ENCODE assay signal across 32 cellular contexts in the genomic region with DNA sequence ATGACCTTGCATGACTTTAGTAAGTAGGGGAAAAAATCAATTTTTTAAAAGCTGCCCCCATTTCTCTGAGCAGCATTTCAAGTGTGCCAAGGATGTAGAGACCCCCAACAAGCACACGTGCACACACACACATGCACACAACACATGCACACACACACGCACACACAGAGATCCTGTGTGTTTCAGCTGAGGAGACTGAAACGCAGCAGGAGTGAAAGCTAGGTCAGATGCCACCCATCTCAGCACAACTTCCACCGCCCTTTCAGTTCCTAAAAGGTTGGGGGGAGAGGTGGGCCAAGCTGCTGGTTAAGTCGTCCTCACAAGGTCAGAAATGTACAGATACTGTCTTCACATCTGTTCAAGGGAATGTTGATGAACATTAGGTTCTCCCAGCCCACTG. TPM values are rescaled to one million over a fixed set of nuclear protein-coding genes. Genes with fewer than 3 reads are reported as not detected.
A peak's percentile ranks its signal among the peaks of the same experiment; 100 is the strongest.
DNase-seq lines count a peak whose midpoint lies in the region; ATAC-seq and TF ChIP-seq lines count a peak whose summit lies in the region.
"Had no signal": no experiment of that assay in that cellular context is flagged by ENCODE, and none has a peak within 500 bp of the region (broad histone marks: within the 10 kb centered on the region; RNA-seq: fewer than 3 reads in every experiment).

No MANE protein-coding gene starts in this region.

- H3K9me3 Mint-ChIP-seq in effector memory CD8-positive, alpha-beta T cell: no peaks in the 10 kb centered on the region
- H3K9me3 Mint-ChIP-seq: activated T-cell treated with anti-CD3 and anti-CD28 coated beads, Interleukin-2, amount 50 U/mL, for 72 hours; CD8-positive, alpha-beta T cell had no signal

- peak; percentile 82 for DNase-seq in GM12865 (ENCODE audit: low read depth)
- peak; percentile 54 for DNase-seq in RPMI8226
- DNase-seq in trophoblast cell: no peak
- DNase-seq in effector memory CD8-positive, alpha-beta T cell: no peak
- DNase-seq in RKO (ENCODE audit: low spot score): no peak
- DNase-seq in AG08395 (ENCODE audit: low spot score): no peak
- no peak for DNase-seq in OCI-M2 (lab: John Stamatoyannopoulos, UW; ENCODE audit: unreplicated experiment)
- DNase-seq: activated CD4-positive, alpha-beta T cell treated with anti-CD3 and anti-CD28 coated beads, Interleukin-2, amount 50 U/mL, for 1 hour; activated naive CD4-positive, alpha-beta T cell treated with anti-CD3 and anti-CD28 coated beads, Interleukin-2, amount 50 U/mL, for 16 hours; activated T-cell treated with anti-CD3 and anti-CD28 coated beads, Interleukin-2, amount 50 U/mL, for 72 hours; amniotic stem cell; CD8-positive, alpha-beta T cell; colonic mucosa; DMS 273 treated with DMSO at 0.1 percent for 48 hours; effector memory CD4-positive, alpha-beta T cell; left ventricle myocardium superior; naive B cell; NCI-H1436 treated with DMSO at 0.1 percent for 48 hours; NCI-H2107; NCI-H446; NCI-H774; nucleus accumbens; SHP77; stimulated activated naive CD8-positive, alpha-beta T cell treated with anti-CD3 and anti-CD28 coated beads, Interleukin-15, Interleukin-2, amounts not matched to agents 100 U/mL and 50 U/mL, for 24 hours; T1000 had no signal

- H2BK120ac ChIP-seq in trophoblast cell (ENCODE audit: insufficient read depth, low read length, poor library complexity): no peak overlapping the region

- H3K27ac Mint-ChIP-seq in effector memory CD8-positive, alpha-beta T cell: no peak overlapping the region
- H3K27ac Mint-ChIP-seq: activated T-cell treated with anti-CD3 and anti-CD28 coated beads, Interleukin-2, amount 50 U/mL, for 72 hours; CD8-positive, alpha-beta T cell had no signal

- H2BK12ac ChIP-seq in trophoblast cell (ENCODE audit: low read length): peak overlapping the region; percentile 8

- H3K27me3 ChIP-seq in trophoblast cell (ENCODE audit: insufficient read depth, low read length): no peaks in the 10 kb centered on the region
- H3K27me3 ChIP-seq: colonic mucosa, vagina had no signal

- H3K36me3 ChIP-seq in trophoblast cell (ENCODE audit: control insufficient read depth in 1 of 2, insufficient read depth in 2 of 2, low read length in 2 of 2): no peaks in the 10 kb centered on the region
- H3K36me3 ChIP-seq: breast epithelium, colonic mucosa, thoracic aorta, vagina had no signal

- H3K4me1 Mint-ChIP-seq in effector memory CD8-positive, alpha-beta T cell (ENCODE audit: low read depth in 2 of 2): peaks cover 2 to 4% of the 10 kb centered on the region in 2 donors

- no peak overlapping the region for H3K27ac ChIP-seq in trophoblast cell (ENCODE audit: low read depth, low read length)
- H3K27ac ChIP-seq: breast epithelium, colonic mucosa, KMS-11, thoracic aorta, vagina had no signal

- no peak overlapping the region for H3K4me2 ChIP-seq in trophoblast cell (ENCODE audit: low read length)
- H3K4me2 ChIP-seq: A549, KMS-11 had no signal

- TF ChIP-seq CTCF in GM12865 (IDR thresholded peaks at IDR 0.05; ENCODE audit: insufficient read depth, low read depth, low read length, missing control alignments): no peak

- H3K36me3 Mint-ChIP-seq in effector memory CD8-positive, alpha-beta T cell (ENCODE audit: insufficient read depth): peaks cover 3% of the 10 kb centered on the region
- H3K36me3 Mint-ChIP-seq: CD8-positive, alpha-beta T cell; naive B cell had no signal

- H3K79me2 ChIP-seq in trophoblast cell (ENCODE audit: control insufficient read depth, insufficient read depth, low read length, poor library complexity): no peaks in the 10 kb centered on the region

- no CpG with 5 or more reads among the region's 5 CpGs for WGBS in trophoblast cell (ENCODE audit: extremely low coverage, insufficient coverage, insufficient read length)

- H2AFZ ChIP-seq in trophoblast cell (ENCODE audit: insufficient read depth, low read length, poor library complexity): no peak overlapping the region

- no peak overlapping the region for H2AK5ac ChIP-seq in trophoblast cell (ENCODE audit: low read length)

- H3K4me3 ChIP-seq in GM12865 (ENCODE audit: low read depth, low read length) (no peak overlapping the region; the same call in 1 of the 2 replicates), trophoblast cell (ENCODE audit: low read depth, low read length) (no peak overlapping the region)
- H3K4me3 ChIP-seq: A549, breast epithelium, colonic mucosa, thoracic aorta, vagina had no signal

- no peak overlapping the region for H3K9ac ChIP-seq in trophoblast cell (ENCODE audit: low read length)
- H3K9ac ChIP-seq: KMS-11 had no signal

- H4K8ac ChIP-seq in trophoblast cell (ENCODE audit: low read depth, low read length): no peak overlapping the region

- no peak overlapping the region for H4K91ac ChIP-seq in trophoblast cell (ENCODE audit: low read depth, low read length)

- peaks cover 3% of the 10 kb centered on the region for H3K9me3 ChIP-seq in trophoblast cell (ENCODE audit: insufficient read depth, low read depth, low read length)
- H3K9me3 ChIP-seq: A549, breast epithelium, colonic mucosa, thoracic aorta, vagina had no signal

- no peak overlapping the region for H3K18ac ChIP-seq in trophoblast cell (ENCODE audit: low read length)

- H3K14ac ChIP-seq in trophoblast cell (ENCODE audit: low read length): no peak overlapping the region

- H3K4me3 Mint-ChIP-seq in effector memory CD8-positive, alpha-beta T cell: no peak overlapping the region
- H3K4me3 Mint-ChIP-seq: activated T-cell treated with anti-CD3 and anti-CD28 coated beads, Interleukin-2, amount 50 U/mL, for 72 hours; CD8-positive, alpha-beta T cell had no signal

- peak; percentile 50 for ATAC-seq in HG02759 (IDR thresholded peaks at IDR 0.05; ENCODE audit: unreplicated experiment)
- no peak for ATAC-seq in effector memory CD8-positive, alpha-beta T cell (replicated peaks)
- ATAC-seq: CD8-positive, alpha-beta T cell; left ventricle myocardium superior; stimulated activated naive CD8-positive, alpha-beta T cell treated with anti-CD3 and anti-CD28 coated beads, Interleukin-15, Interleukin-2, amounts not matched to agents 100 U/mL and 50 U/mL, for 24 hours had no signal

- H3K4me1 ChIP-seq in trophoblast cell (ENCODE audit: control insufficient read depth in 1 of 2, insufficient read depth in 2 of 2, low read length in 2 of 2): peaks cover 0 to 5% of the 10 kb centered on the region in 2 experiments
- H3K4me1 ChIP-seq: breast epithelium, colonic mucosa, vagina had no signal

- no peak overlapping the region for H2BK5ac ChIP-seq in trophoblast cell (ENCODE audit: low read depth, low read length, poor library complexity)

- H3K23ac ChIP-seq in trophoblast cell (ENCODE audit: low read length): no peak overlapping the region

- H3K79me1 ChIP-seq in trophoblast cell (ENCODE audit: low read length): no peaks in the 10 kb centered on the region

- H3K27me3 Mint-ChIP-seq in effector memory CD8-positive, alpha-beta T cell: peaks cover 9 to 50% of the 10 kb centered on the region in 2 donors
- H3K27me3 Mint-ChIP-seq: naive B cell had no signal

- no peak overlapping the region for H4K12ac ChIP-seq in trophoblast cell (ENCODE audit: low read depth, low read length)

- H3K4ac ChIP-seq in trophoblast cell (ENCODE audit: low read depth, low read length): no peak overlapping the region

RNA-seq across cellular contexts. Expression of a gene that starts 13.9 kb away (rescaled TPM):
- 0.08 and 0.28 TPM in 2 replicates for polyA plus RNA-seq in trophoblast cell (2013)

RNA-seq across cellular contexts. Expression of a gene that starts 59.7 kb away (rescaled TPM):
- 0.04 and 0.07 TPM in 2 replicates for polyA plus RNA-seq in trophoblast cell (2013)
- polyA plus RNA-seq: keratinocyte had no signal

Comparison
In these comparisons a context has a peak if more than half of its experiments do, and no peak if none do; other contexts are left out.
1. DNase-seq: peak in GM12865 (single experiment) and RPMI8226 (single experiment); none in trophoblast cell (0 of 2), effector memory CD8-positive, alpha-beta T cell (0 of 3), RKO (single experiment), AG08395 (single experiment) and OCI-M2 (single experiment).